Comparison of ENCODE assay signal across 14 cellular contexts in the genomic region with DNA sequence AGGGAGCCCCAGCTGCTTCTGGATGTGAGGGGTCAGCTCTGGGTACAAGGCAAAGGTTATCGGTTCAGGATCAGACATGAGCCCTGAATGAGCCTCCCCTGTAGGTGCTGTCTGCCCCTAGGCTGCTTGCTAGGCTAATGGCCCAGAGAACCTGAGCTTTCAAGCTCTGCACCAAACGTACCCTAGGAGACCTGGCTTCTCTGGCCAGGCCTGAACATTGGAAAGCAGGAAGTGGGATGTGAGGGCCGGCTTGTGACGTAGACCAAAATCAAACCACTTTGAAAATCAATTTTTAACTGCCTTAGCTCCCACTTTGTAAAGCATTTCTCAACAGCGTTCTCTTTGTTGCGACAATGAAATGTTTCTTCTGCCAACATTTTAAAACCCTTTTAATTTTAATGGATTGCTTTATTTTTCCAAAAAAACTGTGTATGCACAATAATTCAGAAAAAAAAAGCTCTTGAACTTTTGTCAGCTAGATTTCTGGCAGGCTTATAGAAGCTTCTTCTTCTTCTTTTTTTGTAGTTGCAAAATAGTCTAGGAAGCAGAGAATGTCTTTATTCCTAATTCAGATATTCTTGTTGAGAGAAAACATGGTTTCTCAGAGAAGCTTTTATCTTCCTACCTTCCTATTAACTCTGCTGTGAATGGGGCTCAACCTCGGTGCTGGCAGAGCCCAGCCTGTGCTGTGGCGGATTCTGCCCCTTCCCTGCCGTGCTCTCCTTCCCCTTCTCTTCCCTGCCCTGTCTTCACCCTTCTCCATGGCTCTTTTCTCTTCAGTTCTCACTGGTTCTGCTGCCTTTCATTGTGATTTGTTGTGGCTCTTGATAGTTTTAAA.
DNase-seq lines count a peak whose midpoint lies in the region; ATAC-seq and TF ChIP-seq lines count a peak whose summit lies in the region.
"Had no signal": no experiment of that assay in that cellular context is flagged by ENCODE, and none has a peak within 500 bp of the region (broad histone marks: within the 10 kb centered on the region; RNA-seq: fewer than 3 reads in every experiment).

No MANE protein-coding gene starts in this region.

- no peaks in the 10 kb centered on the region for H4K20me1 ChIP-seq in OCI-LY3 (ENCODE audit: insufficient read depth, low read length)

- peaks cover 12% of the 10 kb centered on the region; the same call in 1 of the 2 replicates for H3K27me3 ChIP-seq in OCI-LY3 (ENCODE audit: low read depth, low read length)
- peaks cover 0 to 4% (median 0%) of the 10 kb centered on the region in 4 donors for H3K27me3 ChIP-seq in esophagus squamous epithelium
- no peaks in the 10 kb centered on the region for H3K27me3 ChIP-seq in uterus
- H3K27me3 ChIP-seq: SJSA1 had no signal

- H2AFZ ChIP-seq in OCI-LY3 (ENCODE audit: low read depth, low read length) = peak overlapping the region; percentile 30; the same call in 1 of the 2 replicates

- H3K4me3 ChIP-seq in OCI-LY3 (ENCODE audit: low read length) = peak overlapping the region; percentile 33
- no peak overlapping the region for H3K4me3 ChIP-seq in esophagus squamous epithelium
- no peak overlapping the region for H3K4me3 ChIP-seq in uterus
- H3K4me3 ChIP-seq: heart right ventricle, SJSA1 had no signal

- intact Hi-C loops in esophagus squamous epithelium (cut with DNase I) = no loop called here
- intact Hi-C loops in uterus (cut with DNase I; ENCODE audit: low total_unique reads) = no loop called here

- no peak for DNase-seq in esophagus squamous epithelium (lab: John Stamatoyannopoulos, UW)
- no peak for DNase-seq in omental fat pad (ENCODE audit: low spot score)
- peak; percentile 43 to 53 for DNase-seq in uterus
- no peak for DNase-seq in DMS153 treated with DMSO at 0.1 percent for 48 hours (lab: John Stamatoyannopoulos, UW; ENCODE audit: unreplicated experiment)
- no peak for DNase-seq in activated naive CD4-positive, alpha-beta T cell treated with Interleukin-2 at 50 U/mL for 16 hours
- DNase-seq in 8988T = no peak
- DNase-seq: CD8-positive, alpha-beta memory T cell; heart right ventricle; left ventricle myocardium superior; NCI-H2029; stimulated activated CD4-positive, alpha-beta T cell treated with anti-CD3 and anti-CD28 coated beads, Interleukin-4, amount 100 ng/mL, for 1 hour; stimulated activated naive B cell treated with anti-CD40 and anti-IgM and Interleukin-4, amounts not matched to agents 10 μg/mL and 1 μg/mL and 100 μg/mL, for 72 hours had no signal

- peak overlapping the region; percentile 61 for H3K4me2 ChIP-seq in OCI-LY3 (ENCODE audit: low read length)

- TF ChIP-seq CTCF in OCI-LY3 (IDR thresholded peaks at IDR 0.05; ENCODE audit: low read depth, low read length) (no peak), esophagus squamous epithelium (IDR thresholded peaks at IDR 0.05) (no peak), omental fat pad (IDR thresholded peaks at IDR 0.05) (no peak), uterus (IDR thresholded peaks at IDR 0.05) (no peak)

- WGBS in esophagus squamous epithelium, 2 donors = 60 to 68% methylated on average over 8 to 9 of the region's 9 CpGs

- no peak overlapping the region for H3K27ac ChIP-seq in OCI-LY3 (ENCODE audit: low read length)
- peak overlapping the region; percentile 36 to 86 (median 72) for H3K27ac ChIP-seq in esophagus squamous epithelium
- peak overlapping the region; percentile 38 to 68 for H3K27ac ChIP-seq in uterus
- H3K27ac ChIP-seq: SJSA1 had no signal

- TF ChIP-seq POLR2A in esophagus squamous epithelium (IDR thresholded peaks at IDR 0.05) (no peak), uterus (IDR thresholded peaks at IDR 0.05) (no peak)

- peak; percentile 24 for ATAC-seq in omental fat pad (ENCODE audit: low FRiP score)
- ATAC-seq: left ventricle myocardium superior; stimulated activated naive B cell treated with anti-CD40 and anti-IgM and Interleukin-4, amounts not matched to agents 10 μg/mL and 1 μg/mL and 100 μg/mL, for 72 hours had no signal

- no peaks in the 10 kb centered on the region for H3K79me2 ChIP-seq in OCI-LY3 (ENCODE audit: low read length)

- H3K36me3 ChIP-seq in OCI-LY3 (replicated peaks; ENCODE audit: low read depth, low read length) (no peaks in the 10 kb centered on the region), esophagus squamous epithelium (no peaks in the 10 kb centered on the region), uterus (no peaks in the 10 kb centered on the region)
- H3K36me3 ChIP-seq: heart right ventricle, SJSA1 had no signal

- peaks cover 13% of the 10 kb centered on the region for H3K4me1 ChIP-seq in OCI-LY3 (ENCODE audit: low read length)
- H3K4me1 ChIP-seq in esophagus squamous epithelium = peaks cover 0 to 15% (median 4%) of the 10 kb centered on the region in 3 donors
- H3K4me1 ChIP-seq in uterus = no peaks in the 10 kb centered on the region
- H3K4me1 ChIP-seq: heart right ventricle, SJSA1 had no signal

- H3K9ac ChIP-seq in OCI-LY3 (ENCODE audit: low read length) = no peak overlapping the region

- H3K9me3 ChIP-seq in OCI-LY3 (ENCODE audit: insufficient read depth, low read length) (no peaks in the 10 kb centered on the region), esophagus squamous epithelium (no peaks in the 10 kb centered on the region), uterus (no peaks in the 10 kb centered on the region)
- H3K9me3 ChIP-seq: heart right ventricle, SJSA1 had no signal

Comparison
In these comparisons a context has a peak if more than half of its experiments do, and no peak if none do; other contexts are left out.
1. DNase-seq: peak in uterus (2 of 2); none in esophagus squamous epithelium (single experiment), omental fat pad (single experiment), DMS153 treated with DMSO at 0.1 percent for 48 hours (single experiment), activated naive CD4-positive, alpha-beta T cell treated with Interleukin-2 at 50 U/mL for 16 hours (single experiment) and 8988T (single experiment).